ENCODE assay signal across 8 cellular contexts in the genomic region with DNA sequence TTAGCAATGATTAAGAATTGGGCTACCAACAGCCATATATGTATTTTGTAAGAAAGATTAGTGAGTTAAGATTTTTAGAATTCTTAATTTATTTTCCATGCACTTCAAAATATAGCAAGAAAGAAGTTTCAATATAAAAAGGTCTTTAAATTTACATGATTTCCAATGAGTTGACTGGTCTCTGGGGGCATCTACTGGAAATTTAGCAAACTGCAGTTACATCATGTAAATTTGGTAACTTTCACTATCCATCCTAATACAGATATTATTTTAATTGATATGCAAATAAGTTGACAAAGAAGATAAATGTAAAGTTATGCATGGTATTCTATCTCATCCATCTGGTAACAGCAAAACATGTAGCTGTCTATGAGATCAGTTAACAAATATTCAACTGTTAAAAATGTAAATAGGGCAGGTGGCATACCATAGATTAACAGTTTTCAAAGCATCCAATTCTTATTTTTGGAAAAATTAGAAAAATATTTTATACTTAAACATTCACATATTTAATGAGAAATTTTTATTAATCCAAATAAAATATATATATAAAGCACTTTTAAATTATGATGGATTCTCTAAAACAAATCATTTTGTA. TPM values are rescaled to one million over a fixed set of nuclear protein-coding genes. Genes with fewer than 3 reads are reported as not detected.
A peak's percentile ranks its signal among the peaks of the same experiment; 100 is the strongest.
DNase-seq lines count a peak whose midpoint lies in the region; ATAC-seq and TF ChIP-seq lines count a peak whose summit lies in the region.

No MANE protein-coding gene starts in this region.

- no peaks in the 10 kb centered on the region for H3K36me3 ChIP-seq in Caco-2 (ENCODE audit: control insufficient read depth, insufficient read depth, low read length)
- H3K36me3 ChIP-seq in brain microvascular endothelial cell (replicated peaks) = no peaks in the 10 kb centered on the region
- no peaks in the 10 kb centered on the region for H3K36me3 ChIP-seq in right lobe of liver

- H3K36me3 Mint-ChIP-seq in Caco-2 (ENCODE audit: insufficient read depth, unreplicated experiment) = no peaks in the 10 kb centered on the region

- no peaks in the 10 kb centered on the region for H3K9me3 Mint-ChIP-seq in Caco-2 (ENCODE audit: unreplicated experiment)

- intact Hi-C loops in Caco-2 (cut with micrococcal nuclease; ENCODE audit: unreplicated experiment) = loop anchor here (1.0 to 10.0 kb wide), 4 partner anchors 372 to 962 kb away; no protein-coding TSS in a partner anchor
- intact Hi-C loops in right lobe of liver (cut with DNase I) = loop anchor here in 1 of 2 donors (10.0 kb wide), 1 partner anchor 682 kb away; no protein-coding TSS in a partner anchor

- in situ Hi-C loops in brain microvascular endothelial cell (cut with HindIII; ENCODE audit: low pct_ligation_motif_present, low sequenced_read_pairs) = no loop called here

- H3K27me3 ChIP-seq in Caco-2 (replicated peaks; ENCODE audit: control insufficient read depth, insufficient read depth, low read length) (no peaks in the 10 kb centered on the region), brain microvascular endothelial cell (replicated peaks) (no peaks in the 10 kb centered on the region), right lobe of liver (peaks cover 0 to 7% of the 10 kb centered on the region in 2 donors)

- no peak for TF ChIP-seq POLR2A in right lobe of liver (IDR thresholded peaks at IDR 0.05)

- CTCF ChIA-PET in Caco-2 (lab: Charles Lee) = no interaction called here

- no peaks in the 10 kb centered on the region for H3K4me1 Mint-ChIP-seq in Caco-2 (ENCODE audit: low read depth, unreplicated experiment)

- TF ChIP-seq CTCF in Caco-2 (IDR thresholded peaks at IDR 0.05; ENCODE audit: insufficient read depth in 1 of 2, low read depth in 1 of 2, low read length in 1 of 2, severe bottlenecking in 1 of 2, unreplicated experiment in 1 of 2) (peak; percentile 59 to 62), brain microvascular endothelial cell (IDR thresholded peaks at IDR 0.05; ENCODE audit: low read depth, low read length, missing control alignments) (peak; percentile 61), right lobe of liver (IDR thresholded peaks at IDR 0.05) (peak; percentile 74 to 81 (median 78))

- no TSS peak for BruUV-seq in Caco-2 (replicated peaks; lab: Mats Ljungman, UMichigan)

- POLR2A ChIA-PET in Caco-2 (lab: Charles Lee) = no interaction called here

- H3K27ac ChIP-seq in brain microvascular endothelial cell (no peak overlapping the region), right lobe of liver (no peak overlapping the region)

- DNase-seq in Caco-2 (peak in 1 of 2 experiments; percentile 17), NCI-H2171 (lab: John Stamatoyannopoulos, UW) (peak; percentile 0), brain microvascular endothelial cell (peak; percentile 41), right lobe of liver (no peak), HPDE6-E6E7 (ENCODE audit: extremely low spot score) (no peak)

- no peak overlapping the region for H3K27ac Mint-ChIP-seq in Caco-2 (ENCODE audit: unreplicated experiment)

- peaks cover 8% of the 10 kb centered on the region for H3K27me3 Mint-ChIP-seq in Caco-2 (ENCODE audit: insufficient read depth, unreplicated experiment)

- H3K9me3 ChIP-seq in Caco-2 (no peaks in the 10 kb centered on the region), right lobe of liver (no peaks in the 10 kb centered on the region)

- no peak overlapping the region for H3K4me3 Mint-ChIP-seq in Caco-2 (ENCODE audit: unreplicated experiment)

- H3K4me1 ChIP-seq in Caco-2 (no peaks in the 10 kb centered on the region), right lobe of liver (no peaks in the 10 kb centered on the region)

- ATAC-seq in GM19467 (IDR thresholded peaks at IDR 0.05; ENCODE audit: unreplicated experiment) (peak; percentile 69), right lobe of liver (peak in 3 of 4 donors; percentile 62 to 69 (median 69)), HG03025 (IDR thresholded peaks at IDR 0.05; ENCODE audit: low FRiP score, unreplicated experiment) (no peak), HG03139 (IDR thresholded peaks at IDR 0.05; ENCODE audit: unreplicated experiment) (no peak)

- H3K4me3 ChIP-seq in Caco-2 (ENCODE audit: low read depth, low read length) (no peak overlapping the region), brain microvascular endothelial cell (ENCODE audit: low read depth, low read length) (no peak overlapping the region), right lobe of liver (no peak overlapping the region)

RNA-seq across cellular contexts. Expression of a gene that starts 29.1 kb away (rescaled TPM):
- total RNA-seq in Caco-2 (2022) (not detected in 2 replicates), right lobe of liver (not detected)

Comparison
In these comparisons a context has a peak if more than half of its experiments do, and no peak if none do; other contexts are left out.
1. DNase-seq: peak in NCI-H2171 (single experiment) and brain microvascular endothelial cell (single experiment); none in right lobe of liver (0 of 3) and HPDE6-E6E7 (single experiment).
2. ATAC-seq: peak in GM19467 (single experiment) and right lobe of liver (3 of 4); none in HG03025 (single experiment) and HG03139 (single experiment).
3. Peak in every context shown above with its lines, with median percentiles within 50 percentile points of each other: CTCF ChIP-seq.